ENCODE assay signal across 19 cellular contexts in genomic region chr3:177174607-177175006, GRCh38. TPM values are rescaled to one million over a fixed set of nuclear protein-coding genes. Genes with fewer than 3 reads are reported as not detected.
DNase-seq lines count a peak whose midpoint lies in the region; ATAC-seq, FAIRE-seq and TF ChIP-seq lines count a peak whose summit lies in the region.
"Had no signal": no experiment of that assay in that cellular context is flagged by ENCODE, and none has a peak within 500 bp of the region (broad histone marks: within the 10 kb centered on the region; RNA-seq: fewer than 3 reads in every experiment).

No MANE protein-coding gene starts in this region.

- H3K4me3 Mint-ChIP-seq in T-cell (no peak overlapping the region), mesothelial cell of epicardium (no peak overlapping the region)

- no peak for ATAC-seq in HepG2
- no peak for ATAC-seq in right lobe of liver
- no peak for ATAC-seq in T-cell (replicated peaks in 1 of 4)
- no peak for ATAC-seq in HG02840 (IDR thresholded peaks at IDR 0.05; ENCODE audit: low FRiP score, unreplicated experiment)

- POLR2A ChIA-PET in HepG2 (lab: Yijun Ruan, JAX) (no interaction called here), T-cell (lab: Charles Lee) (interaction anchor here in 1 of 2 donors (0.6 kb wide), 1 partner anchor 774 kb away, joined by 8 read pairs; no protein-coding TSS in a partner anchor)

- H3K36me3 ChIP-seq in HepG2 (replicated peaks in 1 of 2; ENCODE audit: control insufficient read depth in 1 of 2, insufficient read depth in 2 of 2, low read length in 2 of 2) (peaks cover 0 to 2% of the 10 kb centered on the region in 2 experiments; a peak in 2 of 5 replicates), right lobe of liver (no peaks in the 10 kb centered on the region)
- H3K36me3 ChIP-seq: sigmoid colon had no signal

- TF ChIP-seq CTCF in HepG2 (CRISPR knock-in tag; IDR thresholded peaks at IDR 0.05) = no peak
- TF ChIP-seq CTCF in right lobe of liver (IDR thresholded peaks at IDR 0.05) = no peak
- TF ChIP-seq CTCF in mesothelial cell of epicardium (IDR thresholded peaks at IDR 0.05; ENCODE audit: unreplicated experiment) = no peak

- CTCF ChIA-PET in HepG2 (lab: Yijun Ruan, JAX; ENCODE audit: low intra/inter-chr PET ratio, low total read pairs) = no interaction called here
- CTCF ChIA-PET in T-cell (lab: Charles Lee) = interaction anchor here in 1 of 2 donors (0.7 kb wide), 1 partner anchor 14 kb away, joined by 4 read pairs; no protein-coding TSS in a partner anchor

- H3K27ac ChIP-seq in HepG2 (ENCODE audit: extremely low read length, insufficient read depth, low read length) = no peak overlapping the region
- H3K27ac ChIP-seq in right lobe of liver = no peak overlapping the region
- H3K27ac ChIP-seq: hepatocyte, HL-60 had no signal

- in situ Hi-C loops in HepG2 (cut with HindIII; ENCODE audit: extremely low pct_ligation_motif_present, low pct_unique_long_range_greater_than_20kb) = no loop called here

- TF ChIP-seq EP300 in HepG2 (IDR thresholded peaks at IDR 0.05; ENCODE audit: low read depth in 2 of 2, low read length in 2 of 2) (no peak), HepG2 (CRISPR knock-in tag; IDR thresholded peaks at IDR 0.05; ENCODE audit: borderline replicate concordance) (no peak)

- intact Hi-C loops in HepG2 (cut with micrococcal nuclease; ENCODE audit: unreplicated experiment) (no loop called here), right lobe of liver (cut with DNase I) (no loop called here)

- peaks cover 71% of the 10 kb centered on the region for H4K20me1 ChIP-seq in HepG2 (ENCODE audit: insufficient read depth, low read length)

- H3K9me3 ChIP-seq in HepG2 (ENCODE audit: low read length) (no peaks in the 10 kb centered on the region), right lobe of liver (no peaks in the 10 kb centered on the region)
- H3K9me3 ChIP-seq: sigmoid colon had no signal

- BruUV-seq in HepG2 (replicated peaks; lab: Mats Ljungman, UMichigan) = no TSS peak

- no peak overlapping the region for H3K4me2 ChIP-seq in HepG2 (ENCODE audit: low read depth, low read length)
- H3K4me2 ChIP-seq: hepatocyte had no signal

- no peak for DNase-seq in HepG2 (ENCODE audit: low spot score)
- DNase-seq in right lobe of liver = no peak
- no peak for DNase-seq in T-cell
- DNase-seq in mesothelial cell of epicardium (ENCODE audit: low spot score in 2 of 2, unreplicated experiment in 2 of 2) = no peak
- DNase-seq in NCI-H1694 treated with DMSO at 0.1 percent for 48 hours (lab: John Stamatoyannopoulos, UW) = no peak
- DNase-seq in NCI-H1436 (lab: John Stamatoyannopoulos, UW) = no peak
- DNase-seq in frontal cortex (ENCODE audit: low spot score in 2 of 2) = no peak
- DNase-seq: amniotic stem cell; central memory CD4-positive, alpha-beta T cell; KBM-7; mesendoderm; occipital lobe; sigmoid colon; stimulated activated CD4-positive, alpha-beta T cell treated with anti-CD3 and anti-CD28 coated beads, Interleukin-2, amount 100 ng/mL, for 24 hours had no signal

- H3K27ac Mint-ChIP-seq in T-cell (peak overlapping the region; percentile 24 to 40), mesothelial cell of epicardium (peak overlapping the region; percentile 52)

- H3K4me1 Mint-ChIP-seq in T-cell (peaks cover 66 to 77% (median 75%) of the 10 kb centered on the region in 3 donors), mesothelial cell of epicardium (peaks cover 31% of the 10 kb centered on the region)

- H3K27me3 Mint-ChIP-seq in T-cell (no peaks in the 10 kb centered on the region), mesothelial cell of epicardium (ENCODE audit: low read depth) (no peaks in the 10 kb centered on the region)

- H3K9ac ChIP-seq in HepG2 (ENCODE audit: insufficient read depth, low read depth, low read length) = no peak overlapping the region

- peaks cover 7% of the 10 kb centered on the region for H3K4me1 ChIP-seq in HepG2 (ENCODE audit: insufficient read depth, low read length)
- no peaks in the 10 kb centered on the region for H3K4me1 ChIP-seq in right lobe of liver

- TF ChIP-seq POLR2A in HepG2 (IDR thresholded peaks at IDR 0.05; ENCODE audit: insufficient read depth in 1 of 2, low read depth in 2 of 2, low read length in 2 of 2) (no peak), right lobe of liver (IDR thresholded peaks at IDR 0.05) (no peak)

- H3K79me2 ChIP-seq in HepG2 (ENCODE audit: insufficient read depth, low read length) = peaks cover 94% of the 10 kb centered on the region

- H3K36me3 Mint-ChIP-seq in T-cell (peaks cover 38% of the 10 kb centered on the region), mesothelial cell of epicardium (peaks cover 6% of the 10 kb centered on the region)

- H3K27me3 ChIP-seq in HepG2 (ENCODE audit: control insufficient read depth in 1 of 2, insufficient read depth in 2 of 2, low read length in 2 of 2) (no peaks in the 10 kb centered on the region), right lobe of liver (no peaks in the 10 kb centered on the region)
- H3K27me3 ChIP-seq: hepatocyte, sigmoid colon had no signal

- H3K9me3 Mint-ChIP-seq in T-cell (no peaks in the 10 kb centered on the region), mesothelial cell of epicardium (no peaks in the 10 kb centered on the region)

- peak; percentile 37 for FAIRE-seq in HepG2 (lab: Jason Lieb, UNC)
- no peak for FAIRE-seq in frontal cortex (lab: Jason Lieb, UNC)
- FAIRE-seq: G401.6, GM12891 had no signal

- no peak for TF ChIP-seq RAD21 in HepG2 (CRISPR knock-in tag; IDR thresholded peaks at IDR 0.05)

- H2AFZ ChIP-seq in HepG2 (ENCODE audit: low read length) = no peak overlapping the region
- H2AFZ ChIP-seq: hepatocyte had no signal

- 95% methylated on average over 5 of the region's 5 CpGs for WGBS in HepG2 (ENCODE audit: low lambda C conversion rate)
- WGBS in right lobe of liver (ENCODE audit: insufficient coverage, low coverage, low lambda C conversion rate, missing lambda C conversion rate) = 77% methylated on average over 5 of the region's 5 CpGs

- H3K4me3 ChIP-seq in HepG2 (replicated peaks in 1 of 3; ENCODE audit: insufficient read depth in 1 of 3, low read depth in 2 of 3, low read length in 3 of 3) (no peak overlapping the region), right lobe of liver (no peak overlapping the region)
- H3K4me3 ChIP-seq: hepatocyte, sigmoid colon had no signal

TF ChIP-seq in HepG2, 621 proteins besides CTCF, POLR2A, EP300 and RAD21 (continues in another document):
- TF ChIP-seq, protein P1, sequence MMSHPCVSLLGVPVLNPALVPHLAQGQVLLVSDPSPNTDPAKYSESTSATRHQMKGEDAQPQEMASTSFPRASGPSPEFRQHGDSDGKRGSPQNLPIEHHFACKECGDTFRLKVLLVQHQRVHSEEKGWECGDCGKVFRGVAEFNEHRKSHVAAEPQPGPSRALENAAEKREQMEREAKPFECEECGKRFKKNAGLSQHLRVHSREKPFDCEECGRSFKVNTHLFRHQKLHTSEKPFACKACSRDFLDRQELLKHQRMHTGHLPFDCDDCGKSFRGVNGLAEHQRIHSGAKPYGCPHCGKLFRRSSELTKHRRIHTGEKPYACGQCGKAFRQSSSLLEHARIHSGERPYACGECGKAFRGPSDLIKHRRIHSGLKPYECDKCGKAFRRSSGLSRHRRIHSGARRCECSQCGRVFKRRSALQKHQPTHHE (CRISPR knock-in tag; IDR thresholded peaks at IDR 0.05; ENCODE audit: borderline replicate concordance) = no peak
- TF ChIP-seq ZNF451 (CRISPR knock-in tag; IDR thresholded peaks at IDR 0.05) = no peak

RNA-seq across cellular contexts. Expression of gene TBL1XR1, which starts 22.7 kb away (rescaled TPM):
- 62.5 and 108 TPM in 2 replicates for total RNA-seq in HepG2 (2016; rRNA removed; fragmentation: Illumina TruSeq; extraction: Trizol)
- 10.8 TPM in 2 replicates for total RNA-seq in HepG2 (2016; cell fraction: cytosol; rRNA removed; fragmentation: Illumina TruSeq; extraction: Trizol; ENCODE audit: low read depth)
- 67.0 and 111 TPM in 2 replicates for total RNA-seq in HepG2 (2016; cell fraction: insoluble cytoplasmic fraction; rRNA removed; fragmentation: Illumina TruSeq; extraction: Trizol)
- 31.7 and 36.1 TPM in 2 replicates for total RNA-seq in HepG2 (2016; cell fraction: membrane; rRNA removed; fragmentation: Illumina TruSeq; extraction: Trizol)
- 58.6 and 64.8 TPM in 2 replicates for total RNA-seq in HepG2 (2016; cell fraction: nucleus; rRNA removed; fragmentation: Illumina TruSeq; extraction: Trizol)
- 49.2 and 57.7 TPM in 2 replicates for polyA plus RNA-seq in HepG2 (2011; rRNA removed)
- 12.2 and 20.2 TPM in 2 replicates for polyA plus RNA-seq in HepG2 (2011; cell fraction: cytosol; rRNA removed)
- 20.1 and 30.6 TPM in 2 replicates for polyA plus RNA-seq in HepG2 (2011; cell fraction: nucleus; rRNA removed)
- polyA plus RNA-seq in HepG2 (2012) = 21.8 and 27.0 TPM in 2 replicates
- polyA plus RNA-seq in HepG2 (2016; cell fraction: cytosol; fragmentation: Illumina TruSeq; extraction: Trizol; ENCODE audit: low read depth) = 1.9 and 2.1 TPM in 2 replicates
- polyA plus RNA-seq in HepG2 (2016; cell fraction: insoluble cytoplasmic fraction; fragmentation: Illumina TruSeq; extraction: Trizol; ENCODE audit: low read depth) = 38.3 and 42.9 TPM in 2 replicates
- polyA plus RNA-seq in HepG2 (2016; cell fraction: membrane; fragmentation: Illumina TruSeq; extraction: Trizol; ENCODE audit: low read depth) = 6.4 and 9.9 TPM in 2 replicates
- polyA plus RNA-seq in HepG2 (2016; cell fraction: nucleus; fragmentation: Illumina TruSeq; extraction: Trizol; ENCODE audit: insufficient read depth, low read depth) = 53.4 and 55.7 TPM in 2 replicates
- polyA minus RNA-seq in HepG2 (2011; rRNA and poly(A)+ RNA removed; ENCODE audit: low replicate concordance) = 126 and 330 TPM in 2 replicates
- 128 and 166 TPM in 2 replicates for polyA minus RNA-seq in HepG2 (2011; cell fraction: cytosol; rRNA and poly(A)+ RNA removed)
- polyA minus RNA-seq in HepG2 (2011; cell fraction: nucleus; rRNA and poly(A)+ RNA removed) = 187 and 199 TPM in 2 replicates
- total RNA-seq in right lobe of liver = 10 to 100 TPM; 32.6 to 80.6 (median 56.2) TPM
- total RNA-seq in T-cell = 100 to 1,000 TPM; 120 to 156 (median 140) TPM
- total RNA-seq in mesothelial cell of epicardium = 226 to 243 TPM (median 239 TPM) in 3 replicates
- 283 TPM for total RNA-seq in frontal cortex
